ENCODE assay signal across 18 cellular contexts in the genomic region with DNA sequence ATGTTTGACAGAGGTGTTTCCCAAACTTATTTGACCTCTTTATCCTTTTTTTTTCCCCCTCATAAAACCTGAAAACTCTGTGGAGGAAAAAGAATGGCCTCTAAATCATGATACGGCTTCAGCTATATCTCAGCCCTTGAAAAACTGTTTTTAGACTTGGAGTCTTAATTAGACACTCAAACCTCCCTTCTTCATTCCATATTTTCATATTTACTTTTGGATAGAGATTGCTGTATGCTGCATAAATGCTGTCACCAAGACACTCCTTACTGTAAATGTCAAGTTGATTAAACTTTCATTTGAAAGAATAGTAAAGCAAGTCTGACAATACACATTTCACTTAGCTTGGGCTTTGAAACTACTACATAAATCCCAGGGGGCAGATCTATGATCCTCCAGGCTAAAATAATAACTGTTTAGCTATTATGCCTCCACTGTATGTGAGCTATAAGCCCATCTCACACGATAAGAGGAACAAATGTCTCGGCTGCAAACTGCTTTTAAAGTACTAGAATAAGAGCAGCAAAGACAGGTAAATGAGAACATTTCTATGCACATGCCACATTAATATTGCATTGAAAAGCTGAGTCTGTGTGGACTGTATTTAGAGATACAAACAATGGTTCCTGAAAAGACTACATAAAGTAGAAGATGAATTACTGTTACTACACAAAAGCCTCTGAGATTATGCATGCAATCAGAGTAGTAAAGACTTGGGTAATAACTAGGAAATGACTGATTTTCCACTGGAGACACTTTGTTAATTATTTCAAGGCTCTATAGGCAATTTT.
"Had no signal": no experiment of that assay in that cellular context is flagged by ENCODE, and none has a peak within 500 bp of the region (broad histone marks: within the 10 kb centered on the region; RNA-seq: fewer than 3 reads in every experiment).

No MANE protein-coding gene starts in this region.

- H3K27me3 ChIP-seq: body of pancreas, ovary, right lobe of liver, suprapubic skin, transverse colon had no signal

- H3K4me3 ChIP-seq: body of pancreas, mucosa of descending colon, ovary, psoas muscle, right lobe of liver, suprapubic skin, transverse colon had no signal

- H3K27ac ChIP-seq: body of pancreas, ovary, psoas muscle, right lobe of liver, suprapubic skin, transverse colon had no signal

- DNase-seq: activated CD4-positive, alpha-beta T cell treated with anti-CD3 and anti-CD28 coated beads, Interleukin-2, amount 50 U/mL, for 1 hour; activated CD4-positive, CD25-positive, alpha-beta regulatory T cell treated with anti-CD3 and anti-CD28 coated beads, Interleukin-2, amount 50 U/mL, for 72 hours; activated CD8-positive, alpha-beta memory T cell treated with anti-CD3 and anti-CD28 coated beads, Interleukin-2, amount 50 U/mL, for 4 hours; activated naive CD4-positive, alpha-beta T cell treated with anti-CD3 and anti-CD28 coated beads for 36 hours; activated T-cell treated with anti-CD3 and anti-CD28 coated beads, Interleukin-2, amount 50 U/mL, for 4 hours; body of pancreas; effector memory CD4-positive, alpha-beta T cell; mucosa of descending colon; naive B cell; ovary; psoas muscle; right lobe of liver; small intestine; stimulated activated CD4-positive, alpha-beta T cell treated with anti-CD3 and anti-CD28 coated beads, Interleukin-15, amount 100 ng/mL, for 24 hours; stimulated activated CD4-positive, alpha-beta T cell treated with anti-CD3 and anti-CD28 coated beads, Interleukin-2, amount 100 ng/mL, for 48 hours; stimulated activated naive CD8-positive, alpha-beta T cell treated with anti-CD3 and anti-CD28 coated beads, Interleukin-15, amount 100 ng/mL, for 72 hours; transverse colon had no signal

- H3K4me1 ChIP-seq: psoas muscle, suprapubic skin had no signal

- ATAC-seq: activated T-cell treated with anti-CD3 and anti-CD28 coated beads, Interleukin-2, amount 50 U/mL, for 4 hours; body of pancreas; mucosa of descending colon; psoas muscle; right lobe of liver; stimulated activated naive CD8-positive, alpha-beta T cell treated with anti-CD3 and anti-CD28 coated beads, Interleukin-15, amount 100 ng/mL, for 72 hours had no signal

- H3K36me3 ChIP-seq: ovary, right lobe of liver, suprapubic skin, transverse colon had no signal
